In the genomic region with DNA sequence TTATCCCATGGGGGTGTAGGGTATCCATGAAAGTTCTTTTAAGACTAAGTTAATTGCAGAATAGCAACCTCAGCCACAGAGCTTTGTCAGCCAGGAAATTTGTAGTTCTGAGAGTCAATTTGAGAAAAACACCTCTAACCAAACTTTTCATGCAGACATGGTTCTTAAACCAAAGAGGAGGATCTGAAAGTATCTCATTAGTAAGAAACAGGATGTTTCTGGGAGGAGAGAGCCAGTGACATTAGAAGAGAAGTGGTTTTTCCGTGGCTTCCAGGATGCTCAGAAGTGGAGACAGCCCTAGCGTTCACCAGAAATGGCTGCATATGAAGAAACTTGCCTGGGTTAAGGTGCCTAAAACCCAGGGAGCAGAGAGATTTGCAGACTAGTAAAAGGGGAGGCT, we compare ENCODE assay signal across 11 cellular contexts. TPM values are rescaled to one million over a fixed set of nuclear protein-coding genes. Genes with fewer than 3 reads are reported as not detected.
DNase-seq lines count a peak whose midpoint lies in the region; ATAC-seq, FAIRE-seq and TF ChIP-seq lines count a peak whose summit lies in the region.
"Had no signal": no experiment of that assay in that cellular context is flagged by ENCODE, and none has a peak within 500 bp of the region (broad histone marks: within the 10 kb centered on the region; RNA-seq: fewer than 3 reads in every experiment).

No MANE protein-coding gene starts in this region.

- H3K27me3 Mint-ChIP-seq in activated naive CD8-positive, alpha-beta T cell treated with anti-CD3 and anti-CD28 coated beads, Interleukin-2, amount 10 ng/mL, durations not matched to agents 7 days and 5 days: peaks cover 20% of the 10 kb centered on the region

- no peaks in the 10 kb centered on the region for H3K9me3 ChIP-seq in colonic mucosa
- H3K9me3 ChIP-seq: body of pancreas had no signal

- H3K9me3 Mint-ChIP-seq in activated naive CD8-positive, alpha-beta T cell treated with anti-CD3 and anti-CD28 coated beads, Interleukin-2, amount 10 ng/mL, durations not matched to agents 7 days and 5 days: no peaks in the 10 kb centered on the region

- H3K4me3 ChIP-seq in colonic mucosa: no peak overlapping the region
- H3K4me3 ChIP-seq: body of pancreas had no signal

- no peak for TF ChIP-seq CTCF in colonic mucosa (IDR thresholded peaks at IDR 0.05)

- peaks cover 5% of the 10 kb centered on the region for H3K36me3 Mint-ChIP-seq in activated naive CD8-positive, alpha-beta T cell treated with anti-CD3 and anti-CD28 coated beads, Interleukin-2, amount 10 ng/mL, durations not matched to agents 7 days and 5 days

- no peak for FAIRE-seq in HTR-8/SVneo (lab: Jason Lieb, UNC)

- H3K4me1 ChIP-seq in colonic mucosa: no peaks in the 10 kb centered on the region

- DNase-seq in activated naive CD8-positive, alpha-beta T cell treated with anti-CD3 and anti-CD28 coated beads, Interleukin-2, amount 10 ng/mL, durations not matched to agents 7 days and 5 days: no peak
- DNase-seq in C1 segment of cervical spinal cord (lab: John Stamatoyannopoulos, UW): no peak
- DNase-seq in colonic mucosa: no peak
- no peak for DNase-seq in HTR-8/SVneo (ENCODE audit: insufficient read length, low spot score)
- DNase-seq in GF-D8 (lab: John Stamatoyannopoulos, UW): no peak
- DNase-seq: body of pancreas, WERI-Rb-1 had no signal

- intact Hi-C loops in colonic mucosa (cut with DNase I): no loop called here

- ATAC-seq in GM18499 (IDR thresholded peaks at IDR 0.05; ENCODE audit: insufficient read depth, unreplicated experiment): peak; percentile 40
- peak; percentile 51 for ATAC-seq in GM21367 (IDR thresholded peaks at IDR 0.05; ENCODE audit: unreplicated experiment)
- ATAC-seq in HG03558 (IDR thresholded peaks at IDR 0.05; ENCODE audit: extremely low read depth, unreplicated experiment): peak; percentile 34
- peak; percentile 53 for ATAC-seq in activated naive CD8-positive, alpha-beta T cell treated with anti-CD3 and anti-CD28 coated beads, Interleukin-2, amount 10 ng/mL, durations not matched to agents 7 days and 5 days (ENCODE audit: low read depth)
- ATAC-seq: body of pancreas, HCT116 had no signal

- peaks cover 7% of the 10 kb centered on the region for H3K27me3 ChIP-seq in colonic mucosa
- H3K27me3 ChIP-seq: body of pancreas had no signal

- peak overlapping the region; percentile 84 for H3K27ac Mint-ChIP-seq in activated naive CD8-positive, alpha-beta T cell treated with anti-CD3 and anti-CD28 coated beads, Interleukin-2, amount 10 ng/mL, durations not matched to agents 7 days and 5 days

- no peak overlapping the region for H3K27ac ChIP-seq in colonic mucosa
- H3K27ac ChIP-seq: body of pancreas, WERI-Rb-1 had no signal

- POLR2A ChIA-PET in activated naive CD8-positive, alpha-beta T cell treated with anti-CD3 and anti-CD28 coated beads, Interleukin-2, amount 10 ng/mL, durations not matched to agents 7 days and 5 days (lab: Charles Lee): interaction anchor here (1.2 kb wide), 1 partner anchor 63 kb away, joined by 3 read pairs; no protein-coding TSS in a partner anchor

- no peak overlapping the region for H3K9ac ChIP-seq in colonic mucosa (ENCODE audit: low read depth in 2 of 2, low read length in 2 of 2)

- peak overlapping the region; percentile 55 for H3K4me3 Mint-ChIP-seq in activated naive CD8-positive, alpha-beta T cell treated with anti-CD3 and anti-CD28 coated beads, Interleukin-2, amount 10 ng/mL, durations not matched to agents 7 days and 5 days

- H3K4me1 Mint-ChIP-seq in activated naive CD8-positive, alpha-beta T cell treated with anti-CD3 and anti-CD28 coated beads, Interleukin-2, amount 10 ng/mL, durations not matched to agents 7 days and 5 days: peaks cover 20% of the 10 kb centered on the region

- H3K36me3 ChIP-seq in colonic mucosa: no peaks in the 10 kb centered on the region

RNA-seq across cellular contexts. Expression of a gene that starts 7.9 kb away (rescaled TPM):
- 1 to 10 TPM; 5.7 to 6.7 TPM for total RNA-seq in activated naive CD8-positive, alpha-beta T cell treated with anti-CD3 and anti-CD28 coated beads, Interleukin-2, amount 10 ng/mL, durations not matched to agents 7 days and 5 days
- 10 to 100 TPM in 1 of 2 donors, 1 to 10 TPM in 1; 1.7 to 10.8 TPM for total RNA-seq in colonic mucosa
